In the genomic region with DNA sequence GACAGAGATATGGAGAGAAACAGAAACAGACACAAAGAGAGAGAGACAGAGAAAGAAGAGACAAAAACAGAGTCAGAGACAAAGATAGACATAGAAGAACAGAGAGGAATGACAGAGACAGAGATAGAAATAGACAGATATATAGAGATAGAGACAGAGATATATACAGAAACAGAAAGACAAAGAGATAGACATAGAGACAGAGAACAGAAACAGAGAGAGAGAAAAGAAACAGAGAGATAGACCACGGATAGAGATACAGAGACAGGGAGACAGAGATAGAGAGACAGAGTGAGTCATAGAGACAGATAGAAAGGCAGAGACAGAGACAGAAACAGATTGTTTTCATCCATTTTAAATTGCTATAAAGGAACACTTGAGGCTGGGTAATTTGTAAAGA, we compare ENCODE assay signal across 13 cellular contexts. TPM values are rescaled to one million over a fixed set of nuclear protein-coding genes. Genes with fewer than 3 reads are reported as not detected.
DNase-seq lines count a peak whose midpoint lies in the region; ATAC-seq lines count a peak whose summit lies in the region.
"Had no signal": no experiment of that assay in that cellular context is flagged by ENCODE, and none has a peak within 500 bp of the region (broad histone marks: within the 10 kb centered on the region; RNA-seq: fewer than 3 reads in every experiment).

No MANE protein-coding gene starts in this region.

- no peaks in the 10 kb centered on the region for H3K9me3 ChIP-seq in subcutaneous abdominal adipose tissue (ENCODE audit: control insufficient read depth in 5 of 5, low read length in 5 of 5)
- H3K9me3 ChIP-seq: pancreas had no signal

- H3K4me3 Mint-ChIP-seq in activated T-cell treated with anti-CD3 and anti-CD28 coated beads, Interleukin-2, amount 50 U/mL, for 4 hours, result no peak overlapping the region
- H3K4me3 Mint-ChIP-seq in activated T-helper 17 cell treated with anti-CD3 and anti-CD28 coated beads, Interleukin-2, amount 50 U/mL, for 72 hours, result no peak overlapping the region

- H3K27ac Mint-ChIP-seq in activated T-helper 17 cell treated with anti-CD3 and anti-CD28 coated beads, Interleukin-2, amount 50 U/mL, for 72 hours, result peak overlapping the region; percentile 14

- H3K36me3 Mint-ChIP-seq in activated T-cell treated with anti-CD3 and anti-CD28 coated beads, Interleukin-2, amount 50 U/mL, for 4 hours (ENCODE audit: insufficient read depth), result no peaks in the 10 kb centered on the region
- no peaks in the 10 kb centered on the region for H3K36me3 Mint-ChIP-seq in activated T-helper 17 cell treated with anti-CD3 and anti-CD28 coated beads, Interleukin-2, amount 50 U/mL, for 72 hours (ENCODE audit: low read depth)

- peaks cover 0 to 54% (median 51%) of the 10 kb centered on the region in 5 donors for H3K4me1 ChIP-seq in subcutaneous abdominal adipose tissue (ENCODE audit: control insufficient read depth in 5 of 5, insufficient read depth in 5 of 5, low read length in 5 of 5)
- H3K4me1 ChIP-seq: pancreas had no signal

- no peaks in the 10 kb centered on the region for H3K27me3 ChIP-seq in subcutaneous abdominal adipose tissue (ENCODE audit: control insufficient read depth in 5 of 5, insufficient read depth in 4 of 5, low read length in 5 of 5)
- H3K27me3 ChIP-seq: pancreas had no signal

- peaks cover 4% of the 10 kb centered on the region for H3K27me3 Mint-ChIP-seq in activated T-cell treated with anti-CD3 and anti-CD28 coated beads, Interleukin-2, amount 50 U/mL, for 4 hours (ENCODE audit: low read depth)
- H3K27me3 Mint-ChIP-seq in activated T-helper 17 cell treated with anti-CD3 and anti-CD28 coated beads, Interleukin-2, amount 50 U/mL, for 72 hours, result peaks cover 6% of the 10 kb centered on the region

- ATAC-seq in activated T-cell treated with anti-CD3 and anti-CD28 coated beads, Interleukin-2, amount 50 U/mL, for 4 hours, result peak; percentile 38 to 60
- peak; percentile 43 for ATAC-seq in HG02870 (IDR thresholded peaks at IDR 0.05; ENCODE audit: unreplicated experiment)
- peak; percentile 65 for ATAC-seq in activated T-helper 17 cell treated with anti-CD3 and anti-CD28 coated beads, Interleukin-2, amount 50 U/mL, for 72 hours (replicated peaks)
- ATAC-seq in left lobe of liver, result no peak

- no peaks in the 10 kb centered on the region for H3K36me3 ChIP-seq in subcutaneous abdominal adipose tissue (ENCODE audit: control insufficient read depth in 5 of 5, insufficient read depth in 5 of 5, low read length in 5 of 5)
- H3K36me3 ChIP-seq: pancreas had no signal

- H3K9ac ChIP-seq in subcutaneous abdominal adipose tissue (ENCODE audit: low read length in 5 of 5), result peak overlapping the region in 2 of 5 donors; percentile 1 to 50

- H3K27ac ChIP-seq in subcutaneous abdominal adipose tissue (ENCODE audit: low read depth, low read length), result peak overlapping the region; percentile 85
- H3K27ac ChIP-seq: 22Rv1 had no signal

- no peak overlapping the region for H3K4me3 ChIP-seq in subcutaneous abdominal adipose tissue (ENCODE audit: low read depth in 1 of 5, low read length in 5 of 5)
- H3K4me3 ChIP-seq: pancreas had no signal

- H3K9me3 Mint-ChIP-seq in activated T-cell treated with anti-CD3 and anti-CD28 coated beads, Interleukin-2, amount 50 U/mL, for 4 hours, result no peaks in the 10 kb centered on the region
- no peaks in the 10 kb centered on the region for H3K9me3 Mint-ChIP-seq in activated T-helper 17 cell treated with anti-CD3 and anti-CD28 coated beads, Interleukin-2, amount 50 U/mL, for 72 hours

- H3K4me1 Mint-ChIP-seq in activated T-cell treated with anti-CD3 and anti-CD28 coated beads, Interleukin-2, amount 50 U/mL, for 4 hours (ENCODE audit: low read depth), result peaks cover 11% of the 10 kb centered on the region
- H3K4me1 Mint-ChIP-seq in activated T-helper 17 cell treated with anti-CD3 and anti-CD28 coated beads, Interleukin-2, amount 50 U/mL, for 72 hours, result peaks cover 12% of the 10 kb centered on the region

- no peak for DNase-seq in activated T-cell treated with anti-CD3 and anti-CD28 coated beads, Interleukin-2, amount 50 U/mL, for 4 hours
- no peak for DNase-seq in activated T-cell treated with anti-CD3 and anti-CD28 coated beads for 4 hours
- no peak for DNase-seq in NCI-H2171 (lab: John Stamatoyannopoulos, UW)
- no peak for DNase-seq in left lobe of liver (ENCODE audit: low spot score)
- DNase-seq in NAMALWA (ENCODE audit: low spot score), result no peak
- DNase-seq: activated T-cell treated with anti-CD3 and anti-CD28 coated beads, Interleukin-2, amount 50 U/mL, for 48 hours; DMS79 treated with DMSO at 0.1 percent for 48 hours; pancreas had no signal

RNA-seq across cellular contexts. Expression of a gene that starts 12.3 kb away (rescaled TPM):
- under 1 TPM; 0.18 to 0.52 (median 0.18) TPM for total RNA-seq in activated T-cell treated with anti-CD3 and anti-CD28 coated beads, Interleukin-2, amount 50 U/mL, for 4 hours
- under 1 TPM in 1 of 2 donors, not detected in 1; 0.08 TPM for total RNA-seq in activated T-helper 17 cell treated with anti-CD3 and anti-CD28 coated beads, Interleukin-2, amount 50 U/mL, for 72 hours
- 5.7 TPM for total RNA-seq in left lobe of liver
- total RNA-seq: bronchial epithelial cell had no signal

RNA-seq across cellular contexts. Expression of a gene that starts 53.1 kb away (rescaled TPM):
- under 1 TPM; 0.18 to 0.82 (median 0.21) TPM for total RNA-seq in activated T-cell treated with anti-CD3 and anti-CD28 coated beads, Interleukin-2, amount 50 U/mL, for 4 hours
- under 1 TPM; 0.13 to 0.16 TPM for total RNA-seq in activated T-helper 17 cell treated with anti-CD3 and anti-CD28 coated beads, Interleukin-2, amount 50 U/mL, for 72 hours
- total RNA-seq in left lobe of liver, result 19.9 TPM

Comparison
In these comparisons a context has a peak if more than half of its experiments do, and no peak if none do; other contexts are left out.
1. RNA of a gene that starts 53.1 kb away (total RNA-seq): 19.9 TPM in left lobe of liver (single experiment); 0.18 to 0.82 TPM in activated T-cell treated with anti-CD3 and anti-CD28 coated beads, Interleukin-2, amount 50 U/mL, for 4 hours and 0.13 to 0.16 TPM in activated T-helper 17 cell treated with anti-CD3 and anti-CD28 coated beads, Interleukin-2, amount 50 U/mL, for 72 hours; every median in the first group is over 10 times any median in the second.